In the genomic region with DNA sequence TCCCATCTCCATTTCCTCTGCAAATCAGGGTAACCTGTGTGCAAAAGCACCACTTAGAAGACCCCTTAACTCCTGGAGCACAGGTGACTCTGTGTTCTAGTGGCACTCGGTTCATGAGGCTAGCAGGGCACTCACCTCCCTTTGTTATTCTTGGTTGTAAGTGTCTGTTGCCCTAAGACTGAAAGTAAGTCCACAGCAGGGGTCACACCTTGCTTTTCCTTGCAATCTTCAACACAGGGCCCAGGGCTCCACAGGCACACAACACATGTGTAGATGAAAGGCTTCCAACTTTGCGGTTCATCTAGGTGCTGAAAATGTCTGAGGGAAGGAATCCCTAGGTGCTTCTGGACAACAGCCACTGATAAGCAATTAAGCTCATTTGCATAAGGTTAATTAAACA, we compare ENCODE assay signal across 15 cellular contexts. TPM values are rescaled to one million over a fixed set of nuclear protein-coding genes. Genes with fewer than 3 reads are reported as not detected.
"Had no signal": no experiment of that assay in that cellular context is flagged by ENCODE, and none has a peak within 500 bp of the region (broad histone marks: within the 10 kb centered on the region; RNA-seq: fewer than 3 reads in every experiment).

No MANE protein-coding gene starts in this region.

- H3K36me3 ChIP-seq: lower lobe of right lung, ovary, tibial artery, uterus had no signal

- ATAC-seq: activated naive CD4-positive, alpha-beta T cell treated with anti-CD3 and anti-CD28 coated beads, Interleukin-2, amount 50 U/mL, for 72 hours; body of pancreas; foreskin keratinocyte; left cardiac atrium; lower lobe of right lung; WTC11 had no signal

- H3K9me3 ChIP-seq: body of pancreas, lower lobe of right lung, ovary, tibial artery, uterus had no signal

- H3K27ac ChIP-seq: body of pancreas, foreskin keratinocyte, lower lobe of right lung, ovary, tibial artery, uterus had no signal

- H3K4me3 ChIP-seq: body of pancreas had no signal

- H3K9me3 Mint-ChIP-seq: activated naive CD4-positive, alpha-beta T cell treated with anti-CD3 and anti-CD28 coated beads, Interleukin-2, amount 50 U/mL, for 72 hours; activated T-helper 2 cell treated with anti-CD3 and anti-CD28 coated beads, Interferon-gamma antibody, Interleukin-2, Interleukin-4, amounts not matched to agents 10 μg/mL and 5 μg/mL and 100 μg/mL, durations not matched to agents 14 hours and 24 hours and 36 hours; T-helper 1 cell treated with Interleukin-12 subunit alpha and Interleukin-12 subunit beta and Interleukin-4 antibody, amounts not matched to agents 30 μg/mL and 1 μg/mL, for 36 hours; WTC11 had no signal

- H3K4me3 Mint-ChIP-seq: T-helper 1 cell treated with Interleukin-12 subunit alpha and Interleukin-12 subunit beta and Interleukin-4 antibody, amounts not matched to agents 30 μg/mL and 1 μg/mL, for 36 hours had no signal

- DNase-seq: cortex of kidney, foreskin keratinocyte, left cardiac atrium, lower lobe of right lung had no signal

- H3K27ac Mint-ChIP-seq: activated naive CD4-positive, alpha-beta T cell treated with anti-CD3 and anti-CD28 coated beads, Interleukin-2, amount 50 U/mL, for 72 hours; activated T-helper 2 cell treated with anti-CD3 and anti-CD28 coated beads, Interferon-gamma antibody, Interleukin-2, Interleukin-4, amounts not matched to agents 10 μg/mL and 5 μg/mL and 100 μg/mL, durations not matched to agents 14 hours and 24 hours and 36 hours; T-helper 1 cell treated with Interleukin-12 subunit alpha and Interleukin-12 subunit beta and Interleukin-4 antibody, amounts not matched to agents 30 μg/mL and 1 μg/mL, for 36 hours; WTC11 had no signal

RNA-seq across cellular contexts. Expression of gene RNU6-1, which starts 2.9 kb away (rescaled TPM):
- total RNA-seq: activated naive CD4-positive, alpha-beta T cell treated with anti-CD3 and anti-CD28 coated beads, Interleukin-2, amount 50 U/mL, for 72 hours; activated T-helper 2 cell treated with anti-CD3 and anti-CD28 coated beads, Interferon-gamma antibody, Interleukin-2, Interleukin-4, amounts not matched to agents 10 μg/mL and 5 μg/mL and 100 μg/mL, durations not matched to agents 14 hours and 24 hours and 36 hours; body of pancreas; foreskin keratinocyte; left cardiac atrium; lower lobe of right lung; myocyte; ovary; subcutaneous adipose tissue; uterus; WTC11 had no signal
- polyA plus RNA-seq: foreskin keratinocyte, neural cell, ovary had no signal

RNA-seq across cellular contexts. Expression of gene SKOR1, which starts 11.6 kb away (rescaled TPM):
- total RNA-seq: foreskin keratinocyte had no signal
